9 cellular contexts compared by ENCODE assay signal in genomic region chr3:58683001-58683845, GRCh38. TPM values are rescaled to one million over a fixed set of nuclear protein-coding genes. Genes with fewer than 3 reads are reported as not detected.
DNase-seq lines count a peak whose midpoint lies in the region; ATAC-seq, FAIRE-seq and TF ChIP-seq lines count a peak whose summit lies in the region.
"Had no signal": no experiment of that assay in that cellular context is flagged by ENCODE, and none has a peak within 500 bp of the region (broad histone marks: within the 10 kb centered on the region; RNA-seq: fewer than 3 reads in every experiment).

No MANE protein-coding gene starts in this region.

- FAIRE-seq in A549 (lab: Jason Lieb, UNC): no peak
- FAIRE-seq: G401.6 had no signal

- POLR2A ChIA-PET in A549 (lab: Yijun Ruan, JAX): no interaction called here

- no peak overlapping the region for H3K4me3 ChIP-seq in A549

- TF ChIP-seq CTCF in A549 (IDR thresholded peaks at IDR 0.05): no peak
- no peak for TF ChIP-seq CTCF in foreskin keratinocyte (conservative IDR thresholded peaks at IDR 0.05)

- no peak for TF ChIP-seq EP300 in A549 (IDR thresholded peaks at IDR 0.05)

- DNase-seq in A549 (ENCODE audit: low read depth in 1 of 2, low spot score in 1 of 2) (peak in 1 of 2 experiments; percentile 7), astrocyte of the hippocampus (ENCODE audit: low read depth, low spot score) (peak; percentile 58), activated gamma-delta T cell treated with Interleukin-2 at 50 U/mL for 16 hours (no peak), RKO (ENCODE audit: low spot score) (no peak), 8988T (no peak), foreskin keratinocyte (no peak)

- no peaks in the 10 kb centered on the region for H3K27me3 ChIP-seq in foreskin keratinocyte

- H3K9me3 ChIP-seq in A549: no peaks in the 10 kb centered on the region

- no peak overlapping the region for H3K4me2 ChIP-seq in A549

- no peaks in the 10 kb centered on the region for H3K4me1 ChIP-seq in A549
- H3K4me1 ChIP-seq in foreskin keratinocyte: no peaks in the 10 kb centered on the region

- 45% methylated on average over 6 of the region's 8 CpGs for WGBS in A549 (ENCODE audit: missing lambda C conversion rate)

- H3K27ac ChIP-seq in A549: no peak overlapping the region
- no peak overlapping the region for H3K27ac ChIP-seq in foreskin keratinocyte

- ATAC-seq in A549 (no peak), GM18861 (IDR thresholded peaks at IDR 0.05; ENCODE audit: unreplicated experiment) (peak; percentile 69), HG03432 (IDR thresholded peaks at IDR 0.05; ENCODE audit: unreplicated experiment) (peak; percentile 82), foreskin keratinocyte (no peak)

- no peak for TF ChIP-seq RAD21 in A549 (conservative IDR thresholded peaks at IDR 0.05 in 1 of 2, IDR thresholded peaks at IDR 0.05 in 1 of 2)

- TF ChIP-seq POLR2A in A549 (IDR thresholded peaks at IDR 0.05; ENCODE audit: low read length): no peak

- CTCF ChIA-PET in A549 (lab: Yijun Ruan, JAX): no interaction called here

TF ChIP-seq in A549, 52 proteins besides CTCF, POLR2A, EP300 and RAD21:
- no peak for TF ChIP-seq PHF8 (IDR thresholded peaks at IDR 0.05; ENCODE audit: borderline replicate concordance, low read depth)
- TF ChIP-seq NFE2L2 (conservative IDR thresholded peaks at IDR 0.05; ENCODE audit: low read length): peak; percentile 52; the same call in 1 of the 2 replicates

RNA-seq across cellular contexts. Expression of gene FAM3D, which starts 16.6 kb away (rescaled TPM):
- polyA plus RNA-seq in A549 (2011; rRNA removed) (not detected in 2 replicates), A549 (2017; fragmentation: RNase III; extraction: RNeasy Plus Mini Kit Qiagen cat#74134 plus additional on column Dnase treatment) (not detected in 3 replicates), foreskin keratinocyte (not detected in 2 replicates)
- polyA plus RNA-seq in A549 (2012; cell fraction: cytosol; rRNA removed): not detected in 2 replicates
- polyA plus RNA-seq in A549 (2012; cell fraction: nucleus; rRNA removed): not detected in 2 replicates
- polyA minus RNA-seq in A549 (2011; rRNA and poly(A)+ RNA removed): not detected in 2 replicates
- total RNA-seq in foreskin keratinocyte: not detected in 2 replicates

Comparison
In these comparisons a context has a peak if more than half of its experiments do, and no peak if none do; other contexts are left out.
1. ATAC-seq: peak in GM18861 (single experiment) and HG03432 (single experiment); none in A549 (0 of 2) and foreskin keratinocyte (single experiment).